Comparison of ENCODE assay signal across 1 cellular context in genomic region chr19:50204081-50204428, GRCh38.
TF ChIP-seq lines count a peak whose summit lies in the region.

No MANE protein-coding gene starts in this region.

TF ChIP-seq in HEK293, 187 proteins besides CTCF, POLR2A, EP300 and RAD21 (continued from another document):
- TF ChIP-seq ZNF514 (tag by site-specific recombination; IDR thresholded peaks at IDR 0.05) (no peak), INSM2 (tag by site-specific recombination; IDR thresholded peaks at IDR 0.05) (no peak), ZNF184 (tag by site-specific recombination; IDR thresholded peaks at IDR 0.05) (no peak), ZNF214 (tag by site-specific recombination; IDR thresholded peaks at IDR 0.05; ENCODE audit: borderline replicate concordance) (no peak), ZNF580 (tag by site-specific recombination; IDR thresholded peaks at IDR 0.05) (no peak), ZNF488 (tag by site-specific recombination; IDR thresholded peaks at IDR 0.05) (no peak), ZNF692 (tag by site-specific recombination; IDR thresholded peaks at IDR 0.05) (0 out of 2 replicates have a peak, but pooled peaks have one; percentile 2), ZBTB20 (tag by site-specific recombination; IDR thresholded peaks at IDR 0.05) (no peak), ZNF791 (tag by site-specific recombination; IDR thresholded peaks at IDR 0.05) (no peak), ZNF174 (tag by site-specific recombination; IDR thresholded peaks at IDR 0.05) (no peak)
